In genomic region chr3:10504161-10505049, GRCh38 we compare ENCODE assay signal across 2 cellular contexts.
TF ChIP-seq lines count a peak whose summit lies in the region.

No MANE protein-coding gene starts in this region.

TF ChIP-seq in IMR-90, 13 proteins besides CTCF, POLR2A, EP300 and RAD21:
- TF ChIP-seq RCOR1 (IDR thresholded peaks at IDR 0.05; ENCODE audit: insufficient replicate concordance, low read length) (no peak), BHLHE40 (IDR thresholded peaks at IDR 0.05; ENCODE audit: low read depth, low read length) (no peak), FOS (IDR thresholded peaks at IDR 0.05; ENCODE audit: low read depth, low read length) (no peak), CEBPB (IDR thresholded peaks at IDR 0.05; ENCODE audit: low read depth, low read length) (no peak), MAFK (IDR thresholded peaks at IDR 0.05; ENCODE audit: low read depth, low read length) (no peak), ELK1 (IDR thresholded peaks at IDR 0.05; ENCODE audit: borderline replicate concordance, low read depth, low read length) (no peak), SMC3 (IDR thresholded peaks at IDR 0.05; ENCODE audit: low read depth, low read length) (no peak), MXI1 (IDR thresholded peaks at IDR 0.05; ENCODE audit: borderline replicate concordance, low read depth, low read length) (no peak), CHD1 (IDR thresholded peaks at IDR 0.05; ENCODE audit: low read depth, low read length) (no peak), RFX5 (IDR thresholded peaks at IDR 0.05; ENCODE audit: low read depth, low read length) (no peak), MAZ (IDR thresholded peaks at IDR 0.05; ENCODE audit: borderline replicate concordance, low read depth, low read length) (no peak), NFE2L2 (IDR thresholded peaks at IDR 0.05; ENCODE audit: low read depth, low read length) (no peak), USF2 (IDR thresholded peaks at IDR 0.05; ENCODE audit: low read depth, low read length) (no peak)

TF ChIP-seq in endothelial cell of umbilical vein, 7 proteins besides CTCF, POLR2A, EP300 and RAD21:
- TF ChIP-seq EZH2 (IDR thresholded peaks at IDR 0.05; ENCODE audit: borderline replicate concordance, low read depth, low read length, severe bottlenecking) (peak; percentile 1), GATA2 (IDR thresholded peaks at IDR 0.05; ENCODE audit: insufficient read depth, insufficient read length, low read depth, low read length) (no peak), JUN (IDR thresholded peaks at IDR 0.05; ENCODE audit: borderline replicate concordance, insufficient read depth, insufficient read length, low read depth) (no peak)
